10 cellular contexts compared by ENCODE assay signal in the genomic region with DNA sequence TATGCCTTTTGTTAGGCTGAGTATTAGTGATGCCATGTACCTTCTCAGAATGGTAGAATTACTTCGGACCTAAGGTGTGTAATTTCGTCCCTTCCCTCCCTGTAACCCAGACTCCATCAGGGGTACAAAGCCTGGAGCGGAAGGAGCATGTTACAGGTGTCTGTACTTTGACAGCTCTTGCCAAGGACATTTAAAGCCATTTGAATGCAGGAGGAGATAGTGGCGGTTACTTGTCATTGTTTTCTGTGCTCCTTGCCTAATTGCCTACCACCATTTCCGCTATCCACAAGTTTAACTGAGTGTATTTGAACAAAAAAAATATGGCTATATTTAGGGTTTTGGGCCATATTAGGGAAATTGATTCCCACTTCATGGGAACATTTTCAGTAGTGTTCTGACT. TPM values are rescaled to one million over a fixed set of nuclear protein-coding genes. Genes with fewer than 3 reads are reported as not detected.
A peak's percentile ranks its signal among the peaks of the same experiment; 100 is the strongest.
DNase-seq lines count a peak whose midpoint lies in the region; ATAC-seq and TF ChIP-seq lines count a peak whose summit lies in the region.
"Had no signal": no experiment of that assay in that cellular context is flagged by ENCODE, and none has a peak within 500 bp of the region (broad histone marks: within the 10 kb centered on the region; RNA-seq: fewer than 3 reads in every experiment).

No MANE protein-coding gene starts in this region.

- no peak for TF ChIP-seq POLR2A in spleen (IDR thresholded peaks at IDR 0.05)

- no peak overlapping the region for H2AFZ ChIP-seq in H9 (ENCODE audit: low read length)
- H2AFZ ChIP-seq in mammary epithelial cell (ENCODE audit: low read depth, low read length), result no peak overlapping the region

- H3K14ac ChIP-seq in H9 (ENCODE audit: insufficient read depth, low read length), result no peak overlapping the region

- H3T11ph ChIP-seq in H9 (ENCODE audit: low read length), result no peak overlapping the region

- no peak overlapping the region for H2BK120ac ChIP-seq in H9 (ENCODE audit: low read depth, low read length, poor library complexity, severe bottlenecking)

- H2BK15ac ChIP-seq in H9 (ENCODE audit: low read depth, low read length), result no peak overlapping the region

- H4K91ac ChIP-seq in H9 (ENCODE audit: insufficient read length, low read depth, low read length), result no peak overlapping the region

- H3K36me3 Mint-ChIP-seq in H9 (ENCODE audit: insufficient read depth in 1 of 3, low read depth in 3 of 3), result no peaks in the 10 kb centered on the region; a peak in 1 of 7 replicates
- no peaks in the 10 kb centered on the region for H3K36me3 Mint-ChIP-seq in nephron (ENCODE audit: low read depth)

- H3K4me1 ChIP-seq in BLaER1 treated with 17β-estradiol and CSF1 and Interleukin-3, amounts not matched to agents 10 nM and 100 nM, result peaks cover 10 to 78% (median 24%) of the 10 kb centered on the region in 10 experiments; a peak in 19 of 20 replicates
- H3K4me1 ChIP-seq in H9 (ENCODE audit: insufficient read depth, low read length) (no peaks in the 10 kb centered on the region), mammary epithelial cell (ENCODE audit: insufficient read depth, low read length) (peaks cover 23% of the 10 kb centered on the region), spleen (peaks cover 0 to 75% (median 38%) of the 10 kb centered on the region in 6 donors)

- CTCF ChIA-PET in mammary epithelial cell (lab: Charles Lee; ENCODE audit: low non-redundant PET), result no interaction called here

- BruUV-seq in mammary epithelial cell (replicated peaks; lab: Mats Ljungman, UMichigan), result no TSS peak

- H3K4ac ChIP-seq in H9 (ENCODE audit: low read depth, low read length), result no peak overlapping the region

- H2BK12ac ChIP-seq in H9 (ENCODE audit: insufficient read length, low read depth, low read length), result no peak overlapping the region

- H3K23ac ChIP-seq in H9 (ENCODE audit: insufficient read length, low read depth, low read length), result no peak overlapping the region

- DNase-seq in H9 (no peak), mammary epithelial cell (no peak), NCI-H524 (lab: John Stamatoyannopoulos, UW) (no peak), DMS153 (lab: John Stamatoyannopoulos, UW) (no peak), spleen (no peak)
- DNase-seq: DMS79 had no signal

- H3K79me1 ChIP-seq in H9 (ENCODE audit: insufficient read depth, low read depth, low read length, poor library complexity, severe bottlenecking), result no peaks in the 10 kb centered on the region

- in situ Hi-C loops in mammary epithelial cell (cut with MboI; ENCODE audit: low sequenced_read_pairs in 2 of 2), result no loop called here

- H3K18ac ChIP-seq in H9 (ENCODE audit: insufficient read length, low read depth, low read length), result no peak overlapping the region

- H3K4me3 ChIP-seq in BLaER1 treated with 17β-estradiol and CSF1 and Interleukin-3, amounts not matched to agents 10 nM and 100 nM, result peak overlapping the region in 3 of 10 experiments; percentile 89 to 93 (median 92); a peak in 6 of 20 replicates
- H3K4me3 ChIP-seq in mammary epithelial cell (replicated peaks in 1 of 3; ENCODE audit: insufficient read depth in 1 of 3, low read depth in 2 of 3, low read length in 3 of 3) (no peak overlapping the region), spleen (peak overlapping the region in 1 of 8 donors; percentile 28)

- H3K79me2 ChIP-seq in H9 (ENCODE audit: insufficient read depth, low read length) (no peaks in the 10 kb centered on the region), mammary epithelial cell (ENCODE audit: insufficient read depth, low read length) (peaks cover 52% of the 10 kb centered on the region)

- no peak overlapping the region for H3K56ac ChIP-seq in H9 (ENCODE audit: insufficient read length, low read depth, low read length)

- peak overlapping the region in 3 of 11 experiments; percentile 94 to 96 (median 96); a peak in 5 of 22 replicates for H3K9ac ChIP-seq in BLaER1 treated with 17β-estradiol and CSF1 and Interleukin-3, amounts not matched to agents 10 nM and 100 nM
- H3K9ac ChIP-seq in H9 (ENCODE audit: extremely low read depth, insufficient read length, low read length) (no peak overlapping the region), mammary epithelial cell (ENCODE audit: insufficient read depth, low read length) (no peak overlapping the region)

- peak overlapping the region; percentile 35 to 56; a peak in 4 of 5 replicates for H3K4me3 Mint-ChIP-seq in H9
- H3K4me3 Mint-ChIP-seq in nephron, result peak overlapping the region; percentile 99

- peaks cover 20% of the 10 kb centered on the region for H3K27me3 Mint-ChIP-seq in H9 (ENCODE audit: low read depth)
- no peaks in the 10 kb centered on the region for H3K27me3 Mint-ChIP-seq in nephron (ENCODE audit: low read depth)

- intact Hi-C loops in mammary epithelial cell (cut with micrococcal nuclease) (no loop called here), spleen (cut with DNase I; ENCODE audit: low total_unique reads) (no loop called here)

- no peak overlapping the region for H2AK5ac ChIP-seq in H9 (ENCODE audit: insufficient read length, low read length)

- H3K27ac Mint-ChIP-seq in H9, result no peak overlapping the region
- peak overlapping the region; percentile 25 to 54 (median 39) for H3K27ac Mint-ChIP-seq in nephron

- peaks cover 0 to 59% (median 0%) of the 10 kb centered on the region in 11 experiments; a peak in 7 of 22 replicates for H4K20me1 ChIP-seq in BLaER1 treated with 17β-estradiol and CSF1 and Interleukin-3, amounts not matched to agents 10 nM and 100 nM
- no peaks in the 10 kb centered on the region for H4K20me1 ChIP-seq in H9 (ENCODE audit: control insufficient read depth, insufficient read depth, insufficient read length)
- H4K20me1 ChIP-seq in mammary epithelial cell (ENCODE audit: insufficient read depth, low read length), result no peaks in the 10 kb centered on the region

- TF ChIP-seq CTCF in H9 (conservative IDR thresholded peaks at IDR 0.05), result no peak
- no peak for TF ChIP-seq CTCF in mammary epithelial cell (conservative IDR thresholded peaks at IDR 0.05 in 1 of 2, IDR thresholded peaks at IDR 0.05 in 1 of 2; ENCODE audit: extremely low read depth in 1 of 2, insufficient read depth in 1 of 2, low read depth in 1 of 2, low read length in 2 of 2)
- TF ChIP-seq CTCF in nephron (IDR thresholded peaks at IDR 0.05; ENCODE audit: unreplicated experiment in 3 of 3), result no peak
- no peak for TF ChIP-seq CTCF in spleen (IDR thresholded peaks at IDR 0.05 in 8 of 11, conservative IDR thresholded peaks at IDR 0.05 in 3 of 11)

- H2BK20ac ChIP-seq in H9 (ENCODE audit: low read depth, low read length, poor library complexity, severe bottlenecking), result no peak overlapping the region

- peaks cover 5% of the 10 kb centered on the region for H3K23me2 ChIP-seq in H9 (ENCODE audit: insufficient read length, low read depth, low read length, poor library complexity, severe bottlenecking)

- no peak for ATAC-seq in GM21825 (IDR thresholded peaks at IDR 0.05; ENCODE audit: unreplicated experiment)
- ATAC-seq: activated naive CD4-positive, alpha-beta T cell treated with anti-CD3 and anti-CD28 coated beads, Interleukin-2, amount 50 U/mL, for 72 hours had no signal

- dilution Hi-C loops in mammary epithelial cell (cut with HindIII; ENCODE audit: low sequenced_read_pairs), result loop anchor here (5.0 kb wide), 1 partner anchor 57 kb away; no protein-coding TSS in a partner anchor

- peaks cover 29% of the 10 kb centered on the region in 2 experiments for H3K4me1 Mint-ChIP-seq in H9
- peaks cover 57% of the 10 kb centered on the region for H3K4me1 Mint-ChIP-seq in nephron

- H3K36me3 ChIP-seq in BLaER1 treated with 17β-estradiol and CSF1 and Interleukin-3, amounts not matched to agents 10 nM and 100 nM, result no peaks in the 10 kb centered on the region
- H3K36me3 ChIP-seq in mammary epithelial cell (ENCODE audit: insufficient read depth, low read length) (no peaks in the 10 kb centered on the region), spleen (no peaks in the 10 kb centered on the region)

- H4K8ac ChIP-seq in H9 (replicated peaks; ENCODE audit: insufficient read length, low read depth, low read length), result no peak overlapping the region

- H3K27me3 ChIP-seq in BLaER1 treated with 17β-estradiol and CSF1 and Interleukin-3, amounts not matched to agents 10 nM and 100 nM, result no peaks in the 10 kb centered on the region
- H3K27me3 ChIP-seq in H9 (ENCODE audit: insufficient read depth, low read length) (no peaks in the 10 kb centered on the region), mammary epithelial cell (ENCODE audit: insufficient read depth, low read length) (no peaks in the 10 kb centered on the region), spleen (replicated peaks in 1 of 7) (peaks cover 0 to 33% (median 0%) of the 10 kb centered on the region in 7 donors)

- no peak overlapping the region for H2BK5ac ChIP-seq in H9 (ENCODE audit: insufficient read length, low read length)

- no peaks in the 10 kb centered on the region for H3K9me3 ChIP-seq in BLaER1 treated with 17β-estradiol and CSF1 and Interleukin-3, amounts not matched to agents 10 nM and 100 nM (replicated peaks in 1 of 11)
- H3K9me3 ChIP-seq in H9 (ENCODE audit: control insufficient read depth, low read depth, low read length) (no peaks in the 10 kb centered on the region), mammary epithelial cell (replicated peaks; ENCODE audit: insufficient read depth, low read length) (no peaks in the 10 kb centered on the region), spleen (no peaks in the 10 kb centered on the region)

- H3K9me3 Mint-ChIP-seq in H9 (no peaks in the 10 kb centered on the region; a peak in 1 of 5 replicates), nephron (no peaks in the 10 kb centered on the region)
- H3K9me3 Mint-ChIP-seq: activated naive CD4-positive, alpha-beta T cell treated with anti-CD3 and anti-CD28 coated beads, Interleukin-2, amount 50 U/mL, for 72 hours had no signal

- peak overlapping the region; percentile 87 to 95 (median 92); a peak in 15 of 22 replicates for H3K4me2 ChIP-seq in BLaER1 treated with 17β-estradiol and CSF1 and Interleukin-3, amounts not matched to agents 10 nM and 100 nM
- H3K4me2 ChIP-seq in H9 (ENCODE audit: insufficient read depth, insufficient read length, low read length) (no peak overlapping the region), mammary epithelial cell (ENCODE audit: insufficient read depth, low read depth, low read length) (peak overlapping the region; percentile 91)

- no peak overlapping the region for H3K27ac ChIP-seq in BLaER1 treated with 17β-estradiol and CSF1 and Interleukin-3, amounts not matched to agents 10 nM and 100 nM
- H3K27ac ChIP-seq in H9 (ENCODE audit: insufficient read length, low read depth, low read length) (no peak overlapping the region), mammary epithelial cell (ENCODE audit: insufficient read depth, low read depth, low read length) (no peak overlapping the region), spleen (no peak overlapping the region)

- no peak overlapping the region for H4K5ac ChIP-seq in H9 (ENCODE audit: insufficient read length, low read depth, low read length)

- no CpG with 5 or more reads among the region's 5 CpGs for WGBS in H9 (ENCODE audit: extremely low coverage, insufficient read length, low lambda C conversion rate)
- 93% methylated on average over 5 of the region's 5 CpGs for WGBS in mammary epithelial cell (ENCODE audit: low coverage, missing lambda C conversion rate)
- WGBS in spleen, 5 donors, result 90 to 97% (median 92%) methylated on average over 5 of the region's 5 CpGs

RNA-seq across cellular contexts. Expression of gene FNIP2, which starts 1.8 kb away (rescaled TPM):
- total RNA-seq in H9 (2021), result 9.6 and 11.4 TPM in 2 replicates
- total RNA-seq in mammary epithelial cell, result 10 to 100 TPM; 13.0 to 29.5 TPM
- 4.9 TPM for polyA plus RNA-seq in mammary epithelial cell
- polyA minus RNA-seq in mammary epithelial cell, result 22.7 TPM
- 10 to 100 TPM; 25.0 to 59.1 (median 42.5) TPM for total RNA-seq in spleen
- polyA plus RNA-seq in spleen, result 1 to 10 TPM; 2.4 to 9.8 (median 3.7) TPM

RNA-seq across cellular contexts. Expression of gene PPID, which starts 47.5 kb away (rescaled TPM):
- total RNA-seq in H9 (2021), result 50.2 and 53.5 TPM in 2 replicates
- 10 to 100 TPM; 13.8 to 26.0 TPM for total RNA-seq in mammary epithelial cell
- 15.1 TPM for polyA plus RNA-seq in mammary epithelial cell
- 39.4 TPM for polyA minus RNA-seq in mammary epithelial cell
- 10 to 100 TPM; 16.5 to 31.5 (median 18.4) TPM for total RNA-seq in spleen
- polyA plus RNA-seq in spleen, result 10 to 100 TPM; 14.3 to 24.1 (median 22.5) TPM

Comparison
In these comparisons a context has a peak if more than half of its experiments do, and no peak if none do; other contexts are left out.
1. H3K27ac Mint-ChIP-seq: peak in nephron (3 of 3); none in H9 (0 of 3).